Comparison of ENCODE assay signal across 1 cellular context in genomic region chr16:503150-504071, GRCh38.
TF ChIP-seq lines count a peak whose summit lies in the region.

No MANE protein-coding gene starts in this region.

TF ChIP-seq in A549, 52 proteins besides CTCF, POLR2A, EP300 and RAD21:
- TF ChIP-seq CBX8 (IDR thresholded peaks at IDR 0.05), result no peak
- TF ChIP-seq MYC (IDR thresholded peaks at IDR 0.05; ENCODE audit: borderline replicate concordance, low read length), result no peak
- TF ChIP-seq HOXA7 (CRISPR knock-in tag; IDR thresholded peaks at IDR 0.05), result no peak
- no peak for TF ChIP-seq CHD2 (IDR thresholded peaks at IDR 0.05; ENCODE audit: low read length, partially characterized antibody)
- TF ChIP-seq NPAS2 (CRISPR knock-in tag; IDR thresholded peaks at IDR 0.05; ENCODE audit: borderline replicate concordance), result no peak
- no peak for TF ChIP-seq PBX3 (IDR thresholded peaks at IDR 0.05)
- TF ChIP-seq GATA3 (IDR thresholded peaks at IDR 0.05; ENCODE audit: borderline replicate concordance), result no peak
- no peak for TF ChIP-seq POLR2AphosphoS2 (conservative IDR thresholded peaks at IDR 0.05; ENCODE audit: low read length)
